8 cellular contexts compared by ENCODE assay signal in genomic region chr6:36442083-36442670, GRCh38. TPM values are rescaled to one million over a fixed set of nuclear protein-coding genes. Genes with fewer than 3 reads are reported as not detected.
DNase-seq lines count a peak whose midpoint lies in the region; ATAC-seq, FAIRE-seq and TF ChIP-seq lines count a peak whose summit lies in the region.

No MANE protein-coding gene starts in this region.

- H3K9me3 ChIP-seq in A549 (no peaks in the 10 kb centered on the region), mammary epithelial cell (replicated peaks; ENCODE audit: insufficient read depth, low read length) (no peaks in the 10 kb centered on the region), mononuclear cell (ENCODE audit: low read depth, low read length) (no peaks in the 10 kb centered on the region)

- no peaks in the 10 kb centered on the region for H4K20me1 ChIP-seq in mammary epithelial cell (ENCODE audit: insufficient read depth, low read length)

- CTCF ChIA-PET in A549 (lab: Yijun Ruan, JAX) (interaction anchor here (1.4 kb wide), 1 partner anchor 19 kb away, joined by 5 read pairs; no protein-coding TSS in a partner anchor), mammary epithelial cell (lab: Charles Lee; ENCODE audit: low non-redundant PET) (no interaction called here)

- TF ChIP-seq CTCF in A549 (IDR thresholded peaks at IDR 0.05) (no peak), HL-60 (IDR thresholded peaks at IDR 0.05; ENCODE audit: insufficient read depth, low read length) (no peak), mammary epithelial cell (conservative IDR thresholded peaks at IDR 0.05 in 1 of 2, IDR thresholded peaks at IDR 0.05 in 1 of 2; ENCODE audit: extremely low read depth in 1 of 2, insufficient read depth in 1 of 2, low read depth in 1 of 2, low read length in 2 of 2) (no peak)

- POLR2A ChIA-PET in A549 (lab: Yijun Ruan, JAX) = interaction anchor here (0.7 to 1.6 kb wide), 2 partner anchors 12 to 19 kb away, joined by 4 to 13 read pairs; no protein-coding TSS in a partner anchor

- H3K9ac ChIP-seq in mammary epithelial cell (ENCODE audit: insufficient read depth, low read length) = peak overlapping the region; percentile 92

- H3K4me3 ChIP-seq in A549 = peak overlapping the region; percentile 84
- H3K4me3 ChIP-seq in HL-60 (replicated peaks; ENCODE audit: insufficient read depth, low read length) = peak overlapping the region; percentile 68
- H3K4me3 ChIP-seq in mammary epithelial cell (replicated peaks in 1 of 3; ENCODE audit: insufficient read depth in 1 of 3, low read depth in 2 of 3, low read length in 3 of 3) = peak overlapping the region; percentile 46 to 96 (median 83)
- peak overlapping the region; percentile 97 for H3K4me3 ChIP-seq in mononuclear cell (ENCODE audit: low read length)

- FAIRE-seq in A549 (lab: Jason Lieb, UNC) = no peak

- H3K4me1 ChIP-seq in A549 (peaks cover 49% of the 10 kb centered on the region), mammary epithelial cell (ENCODE audit: insufficient read depth, low read length) (peaks cover 24% of the 10 kb centered on the region), mononuclear cell (ENCODE audit: insufficient read depth, low read length) (peaks cover 34% of the 10 kb centered on the region)

- no peak; a peak in 1 of 6 replicates for ATAC-seq in A549

- TF ChIP-seq RAD21 in A549 (conservative IDR thresholded peaks at IDR 0.05 in 1 of 2, IDR thresholded peaks at IDR 0.05 in 1 of 2) = no peak

- TF ChIP-seq POLR2A in A549 (IDR thresholded peaks at IDR 0.05; ENCODE audit: low read length) = no peak

- peaks cover 45% of the 10 kb centered on the region for H3K79me2 ChIP-seq in mammary epithelial cell (ENCODE audit: insufficient read depth, low read length)

- H3K27me3 ChIP-seq in HL-60 (ENCODE audit: insufficient read depth, poor library complexity, severe bottlenecking) (no peaks in the 10 kb centered on the region), mammary epithelial cell (ENCODE audit: insufficient read depth, low read length) (no peaks in the 10 kb centered on the region), mononuclear cell (ENCODE audit: insufficient read depth, low read length) (no peaks in the 10 kb centered on the region)

- H3K4me2 ChIP-seq in A549 (peak overlapping the region; percentile 92), mammary epithelial cell (ENCODE audit: insufficient read depth, low read depth, low read length) (peak overlapping the region; percentile 93)

- no peak for TF ChIP-seq EP300 in A549 (IDR thresholded peaks at IDR 0.05)

- no peaks in the 10 kb centered on the region for H3K36me3 ChIP-seq in mammary epithelial cell (ENCODE audit: insufficient read depth, low read length)

- WGBS in A549 (ENCODE audit: missing lambda C conversion rate) = 43% methylated on average over 12 of the region's 12 CpGs
- WGBS in mammary epithelial cell (ENCODE audit: low coverage, missing lambda C conversion rate) = 54% methylated on average over 12 of the region's 12 CpGs

- dilution Hi-C loops in mammary epithelial cell (cut with HindIII; ENCODE audit: low sequenced_read_pairs) = no loop called here

- DNase-seq in A549 (ENCODE audit: low read depth in 1 of 2, low spot score in 1 of 2) = no peak
- DNase-seq in HL-60 (ENCODE audit: low read depth in 1 of 2, low spot score in 1 of 2) = no peak
- DNase-seq in mammary epithelial cell = no peak
- no peak for DNase-seq in UCSD-AML1 (lab: John Stamatoyannopoulos, UW; ENCODE audit: unreplicated experiment)
- no peak for DNase-seq in NCI-H1092 (lab: John Stamatoyannopoulos, UW)
- no peak for DNase-seq in HUDEP-2 (lab: John Stamatoyannopoulos, UW; ENCODE audit: unreplicated experiment in 76 of 76)
- no peak for DNase-seq in NCI-H2227 treated with DMSO at 0.1 percent for 48 hours (lab: John Stamatoyannopoulos, UW)

- peak overlapping the region; percentile 93 to 99 for H3K27ac ChIP-seq in A549
- peak overlapping the region; percentile 94 for H3K27ac ChIP-seq in HL-60 (replicated peaks)
- H3K27ac ChIP-seq in mammary epithelial cell (ENCODE audit: insufficient read depth, low read depth, low read length) = peak overlapping the region; percentile 94

- H2AFZ ChIP-seq in mammary epithelial cell (ENCODE audit: low read depth, low read length) = peak overlapping the region; percentile 93

- intact Hi-C loops in mammary epithelial cell (cut with micrococcal nuclease) = loop anchor here (2.0 to 5.0 kb wide), 2 partner anchors 135 to 153 kb away; partner anchors contain the start of gene SRSF3

- BruUV-seq in mammary epithelial cell (replicated peaks; lab: Mats Ljungman, UMichigan) = TSS peak; percentile 60

- in situ Hi-C loops in mammary epithelial cell (cut with MboI; ENCODE audit: low sequenced_read_pairs in 2 of 2) = no loop called here

TF ChIP-seq in A549, 52 proteins besides CTCF, POLR2A, EP300 and RAD21:
- TF ChIP-seq EHF (CRISPR knock-in tag; IDR thresholded peaks at IDR 0.05) (0 out of 2 replicates have a peak, but pooled peaks have one; percentile 48), MAZ (IDR thresholded peaks at IDR 0.05; ENCODE audit: borderline replicate concordance, low read depth, low read length) (no peak)

RNA-seq across cellular contexts. Expression of gene PXT1, which starts 0.5 kb away (rescaled TPM):
- polyA plus RNA-seq in A549 (2011; rRNA removed) = not detected in 2 replicates
- 0.01 TPM in 1 of 2 replicates, not detected in the other for polyA plus RNA-seq in A549 (2012; cell fraction: cytosol; rRNA removed)
- not detected in 2 replicates for polyA plus RNA-seq in A549 (2012; cell fraction: nucleus; rRNA removed)
- not detected in 3 replicates for polyA plus RNA-seq in A549 (2017; fragmentation: RNase III; extraction: RNeasy Plus Mini Kit Qiagen cat#74134 plus additional on column Dnase treatment)
- 0.17 and 0.24 TPM in 2 replicates for polyA minus RNA-seq in A549 (2011; rRNA and poly(A)+ RNA removed)
- under 1 TPM; under 0.01 to 0.16 TPM for total RNA-seq in mammary epithelial cell
- 0.20 TPM for polyA plus RNA-seq in mammary epithelial cell
- polyA minus RNA-seq in mammary epithelial cell = not detected
- total RNA-seq in mononuclear cell = 0.31 TPM

RNA-seq across cellular contexts. Expression of gene KCTD20, which starts 0.6 kb away (rescaled TPM):
- polyA plus RNA-seq in A549 (2011; rRNA removed) = 48.2 and 48.3 TPM in 2 replicates
- polyA plus RNA-seq in A549 (2012; cell fraction: cytosol; rRNA removed) = 11.0 and 13.1 TPM in 2 replicates
- polyA plus RNA-seq in A549 (2012; cell fraction: nucleus; rRNA removed) = 3.8 and 5.6 TPM in 2 replicates
- 16.8 to 18.1 TPM (median 17.8 TPM) in 3 replicates for polyA plus RNA-seq in A549 (2017; fragmentation: RNase III; extraction: RNeasy Plus Mini Kit Qiagen cat#74134 plus additional on column Dnase treatment)
- polyA minus RNA-seq in A549 (2011; rRNA and poly(A)+ RNA removed) = 43.9 and 48.8 TPM in 2 replicates
- total RNA-seq in mammary epithelial cell = 10 to 100 TPM; 18.0 to 31.8 TPM
- polyA plus RNA-seq in mammary epithelial cell = 12.8 TPM
- polyA minus RNA-seq in mammary epithelial cell = 30.0 TPM
- total RNA-seq in mononuclear cell = 84.8 TPM

RNA-seq across cellular contexts. Expression of gene ETV7, which starts 54.7 kb away (rescaled TPM):
- 0.05 and 0.08 TPM in 2 replicates for polyA plus RNA-seq in A549 (2011; rRNA removed)
- polyA plus RNA-seq in A549 (2012; cell fraction: cytosol; rRNA removed) = 0.04 TPM in 2 replicates
- 0.09 and 0.10 TPM in 2 replicates for polyA plus RNA-seq in A549 (2012; cell fraction: nucleus; rRNA removed)
- polyA plus RNA-seq in A549 (2017; fragmentation: RNase III; extraction: RNeasy Plus Mini Kit Qiagen cat#74134 plus additional on column Dnase treatment) = 0.07 to 0.12 TPM in 2 of 3 replicates, not detected in the other
- not detected in 2 replicates for polyA minus RNA-seq in A549 (2011; rRNA and poly(A)+ RNA removed)
- 1 to 10 TPM in 1 of 2 donors, under 1 TPM in 1; 0.64 to 1.0 TPM for total RNA-seq in mammary epithelial cell
- polyA plus RNA-seq in mammary epithelial cell = 0.78 TPM
- polyA minus RNA-seq in mammary epithelial cell = not detected
- 0.73 TPM for total RNA-seq in mononuclear cell
